Comparison of ENCODE assay signal across 20 cellular contexts in the genomic region with DNA sequence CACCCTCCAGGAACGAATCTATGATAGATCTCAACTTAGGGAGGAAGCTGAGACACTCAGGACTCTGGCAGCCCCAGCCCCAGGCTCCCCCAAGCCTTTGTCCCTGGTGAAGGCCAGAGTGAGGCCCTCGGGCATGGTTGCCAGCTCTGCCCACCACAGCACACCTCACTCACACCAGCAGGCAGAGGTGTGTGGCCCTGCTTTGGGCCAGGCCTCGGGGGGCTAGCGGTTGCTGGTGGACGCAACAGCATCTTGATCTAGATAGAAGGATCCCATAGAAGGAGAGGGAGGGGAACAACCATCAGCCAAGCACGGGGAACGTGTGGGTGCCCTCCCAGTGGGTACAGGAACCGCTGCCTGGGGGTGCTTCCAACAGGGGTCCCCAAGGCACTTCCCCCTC. TPM values are rescaled to one million over a fixed set of nuclear protein-coding genes. Genes with fewer than 3 reads are reported as not detected.
A peak's percentile ranks its signal among the peaks of the same experiment; 100 is the strongest.
DNase-seq lines count a peak whose midpoint lies in the region; ATAC-seq, FAIRE-seq and TF ChIP-seq lines count a peak whose summit lies in the region.
"Had no signal": no experiment of that assay in that cellular context is flagged by ENCODE, and none has a peak within 500 bp of the region (broad histone marks: within the 10 kb centered on the region; RNA-seq: fewer than 3 reads in every experiment).

No MANE protein-coding gene starts in this region.

- peaks cover 86% of the 10 kb centered on the region for H3K36me3 Mint-ChIP-seq in effector memory CD8-positive, alpha-beta T cell (ENCODE audit: insufficient read depth)

- H3K4me2 ChIP-seq in HepG2 (ENCODE audit: low read depth, low read length) = no peak overlapping the region
- H3K4me2 ChIP-seq: GM23338 had no signal

- DNase-seq in HepG2 (ENCODE audit: low spot score) (no peak), right lobe of liver (no peak), RWPE1 (ENCODE audit: low spot score) (no peak), upper lobe of right lung (no peak), esophagus squamous epithelium (lab: John Stamatoyannopoulos, UW) (no peak), AML-193 (lab: John Stamatoyannopoulos, UW) (no peak)
- DNase-seq in effector memory CD8-positive, alpha-beta T cell = no peak
- DNase-seq: 8988T; Caco-2; CD8-positive, alpha-beta memory T cell; DMS53; GF-D8; H9; KBM-7 had no signal

- POLR2A ChIA-PET in HepG2 (lab: Yijun Ruan, JAX) (no interaction called here), RWPE1 (lab: Yijun Ruan, JAX; ENCODE audit: low non-redundant PET) (no interaction called here)

- 92% methylated on average over 7 of the region's 8 CpGs for WGBS in HepG2 (ENCODE audit: low lambda C conversion rate)
- no CpG with 5 or more reads among the region's 8 CpGs for WGBS in right lobe of liver (ENCODE audit: insufficient coverage, low coverage, low lambda C conversion rate, missing lambda C conversion rate)
- WGBS in esophagus squamous epithelium, 2 donors = 95% methylated on average over 4 of the region's 8 CpGs; no CpG with 5 or more reads in 1 of the 2 donors

- FAIRE-seq in HepG2 (lab: Jason Lieb, UNC) = no peak
- FAIRE-seq: GM18507, HTR-8/SVneo had no signal

- no peaks in the 10 kb centered on the region for H3K9me3 ChIP-seq in HepG2 (ENCODE audit: low read length)
- H3K9me3 ChIP-seq in right lobe of liver = no peaks in the 10 kb centered on the region
- no peaks in the 10 kb centered on the region for H3K9me3 ChIP-seq in upper lobe of right lung
- H3K9me3 ChIP-seq in esophagus squamous epithelium = no peaks in the 10 kb centered on the region
- H3K9me3 ChIP-seq: Caco-2 had no signal

- in situ Hi-C loops in HepG2 (cut with HindIII; ENCODE audit: extremely low pct_ligation_motif_present, low pct_unique_long_range_greater_than_20kb) = no loop called here

- BruUV-seq in HepG2 (replicated peaks; lab: Mats Ljungman, UMichigan) = no TSS peak

- H3K9ac ChIP-seq in HepG2 (ENCODE audit: insufficient read depth, low read depth, low read length) = no peak overlapping the region

- H3K27me3 ChIP-seq in HepG2 (ENCODE audit: control insufficient read depth in 1 of 2, insufficient read depth in 2 of 2, low read length in 2 of 2) = no peaks in the 10 kb centered on the region
- H3K27me3 ChIP-seq in right lobe of liver = no peaks in the 10 kb centered on the region
- no peaks in the 10 kb centered on the region for H3K27me3 ChIP-seq in upper lobe of right lung
- no peaks in the 10 kb centered on the region for H3K27me3 ChIP-seq in esophagus squamous epithelium

- TF ChIP-seq POLR2A in HepG2 (IDR thresholded peaks at IDR 0.05; ENCODE audit: insufficient read depth in 1 of 2, low read depth in 2 of 2, low read length in 2 of 2) (no peak), right lobe of liver (IDR thresholded peaks at IDR 0.05) (no peak), esophagus squamous epithelium (IDR thresholded peaks at IDR 0.05) (no peak)

- H2AFZ ChIP-seq in HepG2 (ENCODE audit: low read length) = no peak overlapping the region
- H2AFZ ChIP-seq: GM23338 had no signal

- peaks cover 43 to 83% of the 10 kb centered on the region in 2 experiments for H3K36me3 ChIP-seq in HepG2 (replicated peaks in 1 of 2; ENCODE audit: control insufficient read depth in 1 of 2, insufficient read depth in 2 of 2, low read length in 2 of 2)
- H3K36me3 ChIP-seq in right lobe of liver = peaks cover 4 to 84% (median 36%) of the 10 kb centered on the region in 4 donors
- peaks cover 97% of the 10 kb centered on the region for H3K36me3 ChIP-seq in upper lobe of right lung
- H3K36me3 ChIP-seq in esophagus squamous epithelium = peaks cover 33 to 100% (median 69%) of the 10 kb centered on the region in 3 donors

- intact Hi-C loops in HepG2 (cut with micrococcal nuclease; ENCODE audit: unreplicated experiment) = no loop called here
- intact Hi-C loops in right lobe of liver (cut with DNase I) = no loop called here
- intact Hi-C loops in upper lobe of right lung (cut with DNase I) = no loop called here
- intact Hi-C loops in esophagus squamous epithelium (cut with DNase I) = no loop called here

- CTCF ChIA-PET in HepG2 (lab: Yijun Ruan, JAX; ENCODE audit: low intra/inter-chr PET ratio, low total read pairs) (no interaction called here), RWPE1 (lab: Yijun Ruan, JAX) (no interaction called here)

- no peaks in the 10 kb centered on the region for H3K27me3 Mint-ChIP-seq in effector memory CD8-positive, alpha-beta T cell
- H3K27me3 Mint-ChIP-seq: B cell; CD8-positive, alpha-beta memory T cell had no signal

- H3K4me3 Mint-ChIP-seq in effector memory CD8-positive, alpha-beta T cell = no peak overlapping the region
- H3K4me3 Mint-ChIP-seq: B cell; CD8-positive, alpha-beta memory T cell; GM23338; H9 had no signal

- H4K20me1 ChIP-seq in HepG2 (ENCODE audit: insufficient read depth, low read length) = no peaks in the 10 kb centered on the region

- TF ChIP-seq EP300 in HepG2 (IDR thresholded peaks at IDR 0.05; ENCODE audit: low read depth in 2 of 2, low read length in 2 of 2) (no peak), HepG2 (CRISPR knock-in tag; IDR thresholded peaks at IDR 0.05; ENCODE audit: borderline replicate concordance) (no peak)

- ATAC-seq in HepG2 (no peak; the same call in 2 of the 3 replicates), right lobe of liver (no peak), upper lobe of right lung (peak; percentile 12), HG02763 (IDR thresholded peaks at IDR 0.05; ENCODE audit: unreplicated experiment) (no peak)
- no peak for ATAC-seq in effector memory CD8-positive, alpha-beta T cell (replicated peaks)
- ATAC-seq: GM23338 had no signal

- no peak for TF ChIP-seq RAD21 in HepG2 (CRISPR knock-in tag; IDR thresholded peaks at IDR 0.05)

- TF ChIP-seq CTCF in HepG2 (CRISPR knock-in tag; IDR thresholded peaks at IDR 0.05) (no peak), right lobe of liver (IDR thresholded peaks at IDR 0.05) (no peak), RWPE1 (conservative IDR thresholded peaks at IDR 0.05; ENCODE audit: low read depth) (no peak), upper lobe of right lung (IDR thresholded peaks at IDR 0.05) (no peak), esophagus squamous epithelium (IDR thresholded peaks at IDR 0.05) (no peak)

- H3K27ac ChIP-seq in HepG2 (ENCODE audit: extremely low read length, insufficient read depth, low read length) = no peak overlapping the region
- no peak overlapping the region for H3K27ac ChIP-seq in right lobe of liver
- 0 out of 2 replicates have a peak overlapping the region, but pooled peaks have one; percentile 2 for H3K27ac ChIP-seq in RWPE1
- H3K27ac ChIP-seq in upper lobe of right lung = no peak overlapping the region
- H3K27ac ChIP-seq in esophagus squamous epithelium = no peak overlapping the region
- H3K27ac ChIP-seq: C4-2B had no signal

- H3K27ac Mint-ChIP-seq in effector memory CD8-positive, alpha-beta T cell = peak overlapping the region; percentile 11 to 59
- H3K27ac Mint-ChIP-seq: B cell, GM23338 had no signal

- no peak overlapping the region for H3K4me3 ChIP-seq in HepG2 (replicated peaks in 1 of 3; ENCODE audit: insufficient read depth in 1 of 3, low read depth in 2 of 3, low read length in 3 of 3)
- no peak overlapping the region for H3K4me3 ChIP-seq in right lobe of liver
- H3K4me3 ChIP-seq in upper lobe of right lung = no peak overlapping the region
- no peak overlapping the region for H3K4me3 ChIP-seq in esophagus squamous epithelium
- H3K4me3 ChIP-seq: GM23338 had no signal

- no peaks in the 10 kb centered on the region for H3K4me1 ChIP-seq in HepG2 (ENCODE audit: insufficient read depth, low read length)
- no peaks in the 10 kb centered on the region for H3K4me1 ChIP-seq in right lobe of liver
- no peaks in the 10 kb centered on the region for H3K4me1 ChIP-seq in upper lobe of right lung
- H3K4me1 ChIP-seq in esophagus squamous epithelium = no peaks in the 10 kb centered on the region
- H3K4me1 ChIP-seq: Caco-2 had no signal

- H3K79me2 ChIP-seq in HepG2 (ENCODE audit: insufficient read depth, low read length) = no peaks in the 10 kb centered on the region

- no peaks in the 10 kb centered on the region for H3K9me3 Mint-ChIP-seq in effector memory CD8-positive, alpha-beta T cell
- H3K9me3 Mint-ChIP-seq: CD8-positive, alpha-beta memory T cell; GM23338; H9 had no signal

- H3K4me1 Mint-ChIP-seq in effector memory CD8-positive, alpha-beta T cell (ENCODE audit: low read depth in 2 of 2) = no peaks in the 10 kb centered on the region
- H3K4me1 Mint-ChIP-seq: B cell; CD8-positive, alpha-beta memory T cell; GM23338; H9 had no signal

RNA-seq across cellular contexts. Expression of a gene that starts 36.7 kb away (rescaled TPM):
- total RNA-seq in HepG2 (2016; rRNA removed; fragmentation: Illumina TruSeq; extraction: Trizol) (71.3 and 91.1 TPM in 2 replicates), right lobe of liver (10 to 100 TPM; 12.6 to 37.3 (median 24.4) TPM), upper lobe of right lung (72.1 TPM), esophagus squamous epithelium (10 to 100 TPM; 29.5 to 80.6 (median 48.4) TPM)
- 19.2 and 22.3 TPM in 2 replicates for total RNA-seq in HepG2 (2016; cell fraction: cytosol; rRNA removed; fragmentation: Illumina TruSeq; extraction: Trizol; ENCODE audit: low read depth)
- 56.4 and 79.8 TPM in 2 replicates for total RNA-seq in HepG2 (2016; cell fraction: insoluble cytoplasmic fraction; rRNA removed; fragmentation: Illumina TruSeq; extraction: Trizol)
- total RNA-seq in HepG2 (2016; cell fraction: membrane; rRNA removed; fragmentation: Illumina TruSeq; extraction: Trizol) = 22.8 and 25.9 TPM in 2 replicates
- total RNA-seq in HepG2 (2016; cell fraction: nucleus; rRNA removed; fragmentation: Illumina TruSeq; extraction: Trizol) = 75.7 and 86.8 TPM in 2 replicates
- 24.5 and 31.2 TPM in 2 replicates for polyA plus RNA-seq in HepG2 (2011; rRNA removed)
- polyA plus RNA-seq in HepG2 (2011; cell fraction: cytosol; rRNA removed) = 8.4 and 10.3 TPM in 2 replicates
- 93.5 and 117 TPM in 2 replicates for polyA plus RNA-seq in HepG2 (2011; cell fraction: nucleus; rRNA removed)
- polyA plus RNA-seq in HepG2 (2012) = 44.7 and 63.7 TPM in 2 replicates
- polyA plus RNA-seq in HepG2 (2016; cell fraction: cytosol; fragmentation: Illumina TruSeq; extraction: Trizol; ENCODE audit: low read depth) = 4.3 and 4.9 TPM in 2 replicates
- 51.8 and 69.6 TPM in 2 replicates for polyA plus RNA-seq in HepG2 (2016; cell fraction: insoluble cytoplasmic fraction; fragmentation: Illumina TruSeq; extraction: Trizol; ENCODE audit: low read depth)
- polyA plus RNA-seq in HepG2 (2016; cell fraction: membrane; fragmentation: Illumina TruSeq; extraction: Trizol; ENCODE audit: low read depth) = 11.8 and 13.3 TPM in 2 replicates
- polyA plus RNA-seq in HepG2 (2016; cell fraction: nucleus; fragmentation: Illumina TruSeq; extraction: Trizol; ENCODE audit: insufficient read depth, low read depth) = 227 and 231 TPM in 2 replicates
- polyA minus RNA-seq in HepG2 (2011; rRNA and poly(A)+ RNA removed; ENCODE audit: low replicate concordance) = 52.1 and 125 TPM in 2 replicates
- 28.0 and 28.5 TPM in 2 replicates for polyA minus RNA-seq in HepG2 (2011; cell fraction: cytosol; rRNA and poly(A)+ RNA removed)
- 40.2 and 40.9 TPM in 2 replicates for polyA minus RNA-seq in HepG2 (2011; cell fraction: nucleus; rRNA and poly(A)+ RNA removed)

RNA-seq across cellular contexts. Expression of a gene that starts 38.4 kb away (rescaled TPM):
- total RNA-seq in HepG2 (2016; rRNA removed; fragmentation: Illumina TruSeq; extraction: Trizol) = 173 and 206 TPM in 2 replicates
- 168 and 195 TPM in 2 replicates for total RNA-seq in HepG2 (2016; cell fraction: cytosol; rRNA removed; fragmentation: Illumina TruSeq; extraction: Trizol; ENCODE audit: low read depth)
- total RNA-seq in HepG2 (2016; cell fraction: insoluble cytoplasmic fraction; rRNA removed; fragmentation: Illumina TruSeq; extraction: Trizol) = 150 and 220 TPM in 2 replicates
- total RNA-seq in HepG2 (2016; cell fraction: membrane; rRNA removed; fragmentation: Illumina TruSeq; extraction: Trizol) = 162 and 175 TPM in 2 replicates
- 111 and 116 TPM in 2 replicates for total RNA-seq in HepG2 (2016; cell fraction: nucleus; rRNA removed; fragmentation: Illumina TruSeq; extraction: Trizol)
- 135 and 141 TPM in 2 replicates for polyA plus RNA-seq in HepG2 (2011; rRNA removed)
- polyA plus RNA-seq in HepG2 (2011; cell fraction: cytosol; rRNA removed) = 116 and 159 TPM in 2 replicates
- 984 and 1,211 TPM in 2 replicates for polyA plus RNA-seq in HepG2 (2011; cell fraction: nucleus; rRNA removed)
- polyA plus RNA-seq in HepG2 (2012) = 126 and 143 TPM in 2 replicates
- 131 and 139 TPM in 2 replicates for polyA plus RNA-seq in HepG2 (2016; cell fraction: cytosol; fragmentation: Illumina TruSeq; extraction: Trizol; ENCODE audit: low read depth)
- 150 and 174 TPM in 2 replicates for polyA plus RNA-seq in HepG2 (2016; cell fraction: insoluble cytoplasmic fraction; fragmentation: Illumina TruSeq; extraction: Trizol; ENCODE audit: low read depth)
- polyA plus RNA-seq in HepG2 (2016; cell fraction: membrane; fragmentation: Illumina TruSeq; extraction: Trizol; ENCODE audit: low read depth) = 143 and 147 TPM in 2 replicates
- 284 and 296 TPM in 2 replicates for polyA plus RNA-seq in HepG2 (2016; cell fraction: nucleus; fragmentation: Illumina TruSeq; extraction: Trizol; ENCODE audit: insufficient read depth, low read depth)
- polyA minus RNA-seq in HepG2 (2011; rRNA and poly(A)+ RNA removed; ENCODE audit: low replicate concordance) = 86.0 and 105 TPM in 2 replicates
- polyA minus RNA-seq in HepG2 (2011; cell fraction: cytosol; rRNA and poly(A)+ RNA removed) = 35.8 and 39.9 TPM in 2 replicates
- 64.5 and 67.1 TPM in 2 replicates for polyA minus RNA-seq in HepG2 (2011; cell fraction: nucleus; rRNA and poly(A)+ RNA removed)
- 100 to 1,000 TPM in 2 of 6 experiments, 10 to 100 TPM in 4; 68.5 to 142 (median 81.4) TPM for total RNA-seq in right lobe of liver
- total RNA-seq in upper lobe of right lung = 175 TPM
- 100 to 1,000 TPM; 146 to 253 (median 183) TPM for total RNA-seq in esophagus squamous epithelium

RNA-seq across cellular contexts. Expression of a gene that starts 46.6 kb away (rescaled TPM):
- 1.5 and 4.0 TPM in 2 replicates for total RNA-seq in HepG2 (2016; rRNA removed; fragmentation: Illumina TruSeq; extraction: Trizol)
- 0.44 and 0.51 TPM in 2 replicates for total RNA-seq in HepG2 (2016; cell fraction: cytosol; rRNA removed; fragmentation: Illumina TruSeq; extraction: Trizol; ENCODE audit: low read depth)
- total RNA-seq in HepG2 (2016; cell fraction: insoluble cytoplasmic fraction; rRNA removed; fragmentation: Illumina TruSeq; extraction: Trizol) = 1.2 and 3.7 TPM in 2 replicates
- total RNA-seq in HepG2 (2016; cell fraction: membrane; rRNA removed; fragmentation: Illumina TruSeq; extraction: Trizol) = 1.00 and 1.3 TPM in 2 replicates
- 3.5 and 5.0 TPM in 2 replicates for total RNA-seq in HepG2 (2016; cell fraction: nucleus; rRNA removed; fragmentation: Illumina TruSeq; extraction: Trizol)
- polyA plus RNA-seq in HepG2 (2011; rRNA removed) = 7.8 and 13.2 TPM in 2 replicates
- 3.7 and 6.4 TPM in 2 replicates for polyA plus RNA-seq in HepG2 (2011; cell fraction: cytosol; rRNA removed)
- 54.8 and 89.7 TPM in 2 replicates for polyA plus RNA-seq in HepG2 (2011; cell fraction: nucleus; rRNA removed)
- 9.0 and 12.8 TPM in 2 replicates for polyA plus RNA-seq in HepG2 (2012)
- polyA plus RNA-seq in HepG2 (2016; cell fraction: cytosol; fragmentation: Illumina TruSeq; extraction: Trizol; ENCODE audit: low read depth) = 0.51 and 0.64 TPM in 2 replicates
- polyA plus RNA-seq in HepG2 (2016; cell fraction: insoluble cytoplasmic fraction; fragmentation: Illumina TruSeq; extraction: Trizol; ENCODE audit: low read depth) = 2.7 and 3.1 TPM in 2 replicates
- 0.66 and 0.74 TPM in 2 replicates for polyA plus RNA-seq in HepG2 (2016; cell fraction: membrane; fragmentation: Illumina TruSeq; extraction: Trizol; ENCODE audit: low read depth)
- polyA plus RNA-seq in HepG2 (2016; cell fraction: nucleus; fragmentation: Illumina TruSeq; extraction: Trizol; ENCODE audit: insufficient read depth, low read depth) = 26.8 and 36.2 TPM in 2 replicates
- polyA minus RNA-seq in HepG2 (2011; rRNA and poly(A)+ RNA removed; ENCODE audit: low replicate concordance) = 18.1 and 21.5 TPM in 2 replicates
- 5.4 and 5.5 TPM in 2 replicates for polyA minus RNA-seq in HepG2 (2011; cell fraction: cytosol; rRNA and poly(A)+ RNA removed)
- 8.0 and 12.6 TPM in 2 replicates for polyA minus RNA-seq in HepG2 (2011; cell fraction: nucleus; rRNA and poly(A)+ RNA removed)
- total RNA-seq in right lobe of liver = 1 to 10 TPM; 2.9 to 6.8 (median 5.0) TPM
- 13.5 TPM for total RNA-seq in upper lobe of right lung
- 1 to 10 TPM; 2.9 to 9.2 (median 5.8) TPM for total RNA-seq in esophagus squamous epithelium

RNA-seq across cellular contexts. Expression of a gene that starts 51.9 kb away (rescaled TPM):
- 23.9 and 36.2 TPM in 2 replicates for total RNA-seq in HepG2 (2016; rRNA removed; fragmentation: Illumina TruSeq; extraction: Trizol)
- 17.2 and 20.8 TPM in 2 replicates for total RNA-seq in HepG2 (2016; cell fraction: cytosol; rRNA removed; fragmentation: Illumina TruSeq; extraction: Trizol; ENCODE audit: low read depth)
- 22.0 and 41.0 TPM in 2 replicates for total RNA-seq in HepG2 (2016; cell fraction: insoluble cytoplasmic fraction; rRNA removed; fragmentation: Illumina TruSeq; extraction: Trizol)
- total RNA-seq in HepG2 (2016; cell fraction: membrane; rRNA removed; fragmentation: Illumina TruSeq; extraction: Trizol) = 19.3 and 20.0 TPM in 2 replicates
- total RNA-seq in HepG2 (2016; cell fraction: nucleus; rRNA removed; fragmentation: Illumina TruSeq; extraction: Trizol) = 29.5 and 36.7 TPM in 2 replicates
- polyA plus RNA-seq in HepG2 (2011; rRNA removed) = 41.9 and 53.5 TPM in 2 replicates
- polyA plus RNA-seq in HepG2 (2011; cell fraction: cytosol; rRNA removed) = 25.0 and 35.7 TPM in 2 replicates
- polyA plus RNA-seq in HepG2 (2011; cell fraction: nucleus; rRNA removed) = 105 and 138 TPM in 2 replicates
- 23.5 and 24.7 TPM in 2 replicates for polyA plus RNA-seq in HepG2 (2012)
- 7.2 and 9.4 TPM in 2 replicates for polyA plus RNA-seq in HepG2 (2016; cell fraction: cytosol; fragmentation: Illumina TruSeq; extraction: Trizol; ENCODE audit: low read depth)
- polyA plus RNA-seq in HepG2 (2016; cell fraction: insoluble cytoplasmic fraction; fragmentation: Illumina TruSeq; extraction: Trizol; ENCODE audit: low read depth) = 27.4 and 29.3 TPM in 2 replicates
- polyA plus RNA-seq in HepG2 (2016; cell fraction: membrane; fragmentation: Illumina TruSeq; extraction: Trizol; ENCODE audit: low read depth) = 9.2 and 10.0 TPM in 2 replicates
- polyA plus RNA-seq in HepG2 (2016; cell fraction: nucleus; fragmentation: Illumina TruSeq; extraction: Trizol; ENCODE audit: insufficient read depth, low read depth) = 78.4 and 87.0 TPM in 2 replicates
- 133 and 258 TPM in 2 replicates for polyA minus RNA-seq in HepG2 (2011; rRNA and poly(A)+ RNA removed; ENCODE audit: low replicate concordance)
- polyA minus RNA-seq in HepG2 (2011; cell fraction: cytosol; rRNA and poly(A)+ RNA removed) = 18.6 and 19.3 TPM in 2 replicates
- 54.0 and 63.7 TPM in 2 replicates for polyA minus RNA-seq in HepG2 (2011; cell fraction: nucleus; rRNA and poly(A)+ RNA removed)
- total RNA-seq in right lobe of liver = 10 to 100 TPM; 11.2 to 19.9 (median 18.4) TPM
- 35.2 TPM for total RNA-seq in upper lobe of right lung
- total RNA-seq in esophagus squamous epithelium = 10 to 100 TPM; 31.9 to 56.1 (median 39.6) TPM

RNA-seq across cellular contexts. Expression of a gene that starts 55.6 kb away (rescaled TPM):
- total RNA-seq in HepG2 (2016; rRNA removed; fragmentation: Illumina TruSeq; extraction: Trizol) (0.15 TPM in 1 of 2 replicates, not detected in the other), right lobe of liver (10 to 100 TPM; 12.6 to 18.6 (median 15.0) TPM), upper lobe of right lung (0.23 TPM), esophagus squamous epithelium (under 1 TPM in 1 of 4 donors, not detected in 3; 0.42 TPM)
- not detected in 2 replicates for total RNA-seq in HepG2 (2016; cell fraction: cytosol; rRNA removed; fragmentation: Illumina TruSeq; extraction: Trizol; ENCODE audit: low read depth)
- 0.24 TPM in 1 of 2 replicates, not detected in the other for total RNA-seq in HepG2 (2016; cell fraction: insoluble cytoplasmic fraction; rRNA removed; fragmentation: Illumina TruSeq; extraction: Trizol)
- 0.14 TPM in 1 of 2 replicates, not detected in the other for total RNA-seq in HepG2 (2016; cell fraction: membrane; rRNA removed; fragmentation: Illumina TruSeq; extraction: Trizol)
- total RNA-seq in HepG2 (2016; cell fraction: nucleus; rRNA removed; fragmentation: Illumina TruSeq; extraction: Trizol) = 0.31 TPM in 1 of 2 replicates, not detected in the other
- polyA plus RNA-seq in HepG2 (2011; rRNA removed) = 1.4 and 2.2 TPM in 2 replicates
- polyA plus RNA-seq in HepG2 (2011; cell fraction: cytosol; rRNA removed) = 1.8 and 2.1 TPM in 2 replicates
- polyA plus RNA-seq in HepG2 (2011; cell fraction: nucleus; rRNA removed) = 4.3 and 5.8 TPM in 2 replicates
- polyA plus RNA-seq in HepG2 (2012) = 0.85 and 1.0 TPM in 2 replicates
- polyA plus RNA-seq in HepG2 (2016; cell fraction: cytosol; fragmentation: Illumina TruSeq; extraction: Trizol; ENCODE audit: low read depth) = 0.18 and 0.20 TPM in 2 replicates
- polyA plus RNA-seq in HepG2 (2016; cell fraction: insoluble cytoplasmic fraction; fragmentation: Illumina TruSeq; extraction: Trizol; ENCODE audit: low read depth) = 0.16 TPM in 1 of 2 replicates, not detected in the other
- polyA plus RNA-seq in HepG2 (2016; cell fraction: membrane; fragmentation: Illumina TruSeq; extraction: Trizol; ENCODE audit: low read depth) = 0.09 TPM in 1 of 2 replicates, not detected in the other
- polyA plus RNA-seq in HepG2 (2016; cell fraction: nucleus; fragmentation: Illumina TruSeq; extraction: Trizol; ENCODE audit: insufficient read depth, low read depth) = 0.70 TPM in 1 of 2 replicates, not detected in the other
- polyA minus RNA-seq in HepG2 (2011; rRNA and poly(A)+ RNA removed; ENCODE audit: low replicate concordance) = 0.30 and 0.96 TPM in 2 replicates
- polyA minus RNA-seq in HepG2 (2011; cell fraction: cytosol; rRNA and poly(A)+ RNA removed) = 0.53 and 0.89 TPM in 2 replicates
- 0.25 and 0.52 TPM in 2 replicates for polyA minus RNA-seq in HepG2 (2011; cell fraction: nucleus; rRNA and poly(A)+ RNA removed)
- total RNA-seq: GM23338 had no signal
- polyA plus RNA-seq: GM23338 had no signal
